Comparison of ENCODE assay signal across 11 cellular contexts in genomic region chr2:70282439-70282838, GRCh38.
"Had no signal": no experiment of that assay in that cellular context is flagged by ENCODE, and none has a peak within 500 bp of the region (broad histone marks: within the 10 kb centered on the region; RNA-seq: fewer than 3 reads in every experiment).

No MANE protein-coding gene starts in this region.

- H3K9me3 Mint-ChIP-seq: effector memory CD8-positive, alpha-beta T cell had no signal

- H3K27me3 Mint-ChIP-seq: effector memory CD8-positive, alpha-beta T cell had no signal

- ATAC-seq: effector memory CD8-positive, alpha-beta T cell; foreskin keratinocyte had no signal

- H3K4me3 Mint-ChIP-seq: effector memory CD8-positive, alpha-beta T cell had no signal

- DNase-seq: activated CD4-positive, CD25-positive, alpha-beta regulatory T cell treated with anti-CD3 and anti-CD28 coated beads, Interleukin-2, amount 50 U/mL, for 72 hours; activated effector memory CD4-positive, alpha-beta T cell treated with Interleukin-2 at 50 U/mL for 16 hours; aorta; dermis blood vessel endothelial cell; effector memory CD8-positive, alpha-beta T cell; foreskin keratinocyte; midbrain; stimulated activated CD4-positive, alpha-beta T cell treated with anti-CD3 and anti-CD28 coated beads, Interleukin-12 subunit alpha, Interleukin-12 subunit beta, amount 100 ng/mL, for 4 hours; stimulated activated CD4-positive, alpha-beta T cell treated with anti-CD3 and anti-CD28 coated beads, Interleukin-2, amount 100 ng/mL, for 24 hours; T-helper 1 cell; tibial artery had no signal
